10 cellular contexts compared by ENCODE assay signal in genomic region chr1:203360772-203361171, GRCh38. TPM values are rescaled to one million over a fixed set of nuclear protein-coding genes. Genes with fewer than 3 reads are reported as not detected.
"Had no signal": no experiment of that assay in that cellular context is flagged by ENCODE, and none has a peak within 500 bp of the region (broad histone marks: within the 10 kb centered on the region; RNA-seq: fewer than 3 reads in every experiment).

No MANE protein-coding gene starts in this region.

- DNase-seq: activated CD4-positive, alpha-beta T cell treated with anti-CD3 and anti-CD28 coated beads, Interleukin-2, amount 50 U/mL, for 1 hour; activated naive CD4-positive, alpha-beta T cell treated with anti-CD3 and anti-CD28 coated beads, Interleukin-2, amount 50 U/mL, for 16 hours; amniotic stem cell; sigmoid colon; stimulated activated CD4-positive, alpha-beta T cell treated with anti-CD3 and anti-CD28 coated beads, Interleukin-12 subunit alpha, Interleukin-12 subunit beta, amount 100 ng/mL, for 4 hours; thyroid gland had no signal

- H3K36me3 ChIP-seq: sigmoid colon, thyroid gland had no signal

- H3K4me3 ChIP-seq: sigmoid colon, thyroid gland had no signal

- H3K4me3 Mint-ChIP-seq: stimulated activated naive CD8-positive, alpha-beta T cell treated with anti-CD3 and anti-CD28 coated beads, Interleukin-15, Interleukin-2, amounts not matched to agents 100 ng/mL and 50 ng/mL, for 24 hours; T-helper 1 cell treated with Interleukin-12 subunit alpha and Interleukin-12 subunit beta and Interleukin-4 antibody, amounts not matched to agents 30 μg/mL and 1 μg/mL, for 36 hours had no signal

- H3K9me3 ChIP-seq: sigmoid colon, thyroid gland had no signal

- H3K27ac ChIP-seq: sigmoid colon, thyroid gland had no signal

- H3K27ac Mint-ChIP-seq: activated T-helper 2 cell treated with anti-CD3 and anti-CD28 coated beads, Interferon-gamma antibody, Interleukin-2, Interleukin-4, amounts not matched to agents 10 μg/mL and 5 μg/mL and 100 μg/mL, durations not matched to agents 14 hours and 24 hours and 36 hours; stimulated activated naive CD8-positive, alpha-beta T cell treated with anti-CD3 and anti-CD28 coated beads, Interleukin-15, Interleukin-2, amounts not matched to agents 100 ng/mL and 50 ng/mL, for 24 hours; T-helper 1 cell treated with Interleukin-12 subunit alpha and Interleukin-12 subunit beta and Interleukin-4 antibody, amounts not matched to agents 30 μg/mL and 1 μg/mL, for 36 hours had no signal

- H3K27me3 ChIP-seq: sigmoid colon, thyroid gland had no signal

- H3K4me1 ChIP-seq: sigmoid colon had no signal

- H3K9me3 Mint-ChIP-seq: stimulated activated naive CD8-positive, alpha-beta T cell treated with anti-CD3 and anti-CD28 coated beads, Interleukin-15, Interleukin-2, amounts not matched to agents 100 ng/mL and 50 ng/mL, for 24 hours had no signal

RNA-seq across cellular contexts. Expression of gene FMOD, which starts 9.8 kb away (rescaled TPM):
- total RNA-seq: osteocyte had no signal
